Comparison of ENCODE assay signal across 24 cellular contexts in the genomic region with DNA sequence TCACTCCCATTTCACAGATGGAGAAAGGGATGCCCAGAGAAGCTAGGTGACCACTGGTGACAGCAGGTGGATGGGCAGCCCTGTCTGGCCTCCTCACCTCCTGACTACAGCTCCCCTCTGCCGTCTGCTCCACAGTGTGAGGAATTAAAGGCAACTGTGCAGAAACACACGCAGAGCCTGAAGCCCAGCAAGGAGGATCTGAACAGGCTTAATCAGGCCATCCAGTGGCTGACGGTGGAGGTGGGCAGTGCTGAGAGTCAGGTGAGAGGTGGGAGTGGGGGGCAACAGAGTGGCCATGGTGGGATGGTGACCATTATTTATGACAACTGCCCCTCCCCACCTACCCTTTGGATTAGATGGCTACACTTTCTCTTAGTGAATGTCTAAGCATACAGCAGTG. TPM values are rescaled to one million over a fixed set of nuclear protein-coding genes. Genes with fewer than 3 reads are reported as not detected.
"Had no signal": no experiment of that assay in that cellular context is flagged by ENCODE, and none has a peak within 500 bp of the region (broad histone marks: within the 10 kb centered on the region; RNA-seq: fewer than 3 reads in every experiment).

No MANE protein-coding gene starts in this region.

- H3K27ac ChIP-seq: SK-N-MC had no signal

- H3K27ac Mint-ChIP-seq: activated B cell treated with CpG ODN at 0.5 μM for 24 hours; activated CD4-positive, alpha-beta memory T cell treated with anti-CD3 and anti-CD28 coated beads, Interleukin-2, amount 10 ng/mL, durations not matched to agents 7 days and 5 days; activated CD4-positive, alpha-beta T cell treated with anti-CD3 and anti-CD28 coated beads for 36 hours; activated naive CD8-positive, alpha-beta T cell treated with anti-CD3 and anti-CD28 coated beads for 36 hours; T-cell had no signal

- DNase-seq: activated B cell treated with CpG ODN at 0.5 μM for 24 hours; activated CD4-positive, alpha-beta memory T cell treated with anti-CD3 and anti-CD28 coated beads, Interleukin-2, amount 10 ng/mL, durations not matched to agents 7 days and 5 days; activated CD4-positive, alpha-beta T cell treated with anti-CD3 and anti-CD28 coated beads for 36 hours; activated CD4-positive, alpha-beta T cell treated with anti-CD3 and anti-CD28 coated beads, Interleukin-2, amount 50 U/mL, for 1 hour; activated effector memory CD4-positive, alpha-beta T cell treated with anti-CD3 and anti-CD28 coated beads, Interleukin-2, amount 50 U/mL, for 16 hours; activated naive CD4-positive, alpha-beta T cell treated with Interleukin-2 at 50 U/mL for 16 hours; activated naive CD8-positive, alpha-beta T cell treated with anti-CD3 and anti-CD28 coated beads for 36 hours; activated T-cell treated with anti-CD3 and anti-CD28 coated beads, Interleukin-2, amount 50 U/mL, for 4 hours; central memory CD4-positive, alpha-beta T cell; KG1; NCI-H1048; NCI-H146; NCI-H187 treated with DMSO at 0.1 percent for 48 hours; NCI-H2081 treated with DMSO at 0.1 percent for 48 hours; NCI-H446; NCI-H524; RPMI8226; T-helper 2 cell; T1000 had no signal

- H3K4me3 ChIP-seq: SK-N-MC had no signal

- H3K36me3 Mint-ChIP-seq: activated naive CD8-positive, alpha-beta T cell treated with anti-CD3 and anti-CD28 coated beads for 36 hours; T-cell had no signal

- H3K4me3 Mint-ChIP-seq: activated B cell treated with CpG ODN at 0.5 μM for 24 hours; activated CD4-positive, alpha-beta memory T cell treated with anti-CD3 and anti-CD28 coated beads, Interleukin-2, amount 10 ng/mL, durations not matched to agents 7 days and 5 days; activated CD4-positive, alpha-beta T cell treated with anti-CD3 and anti-CD28 coated beads for 36 hours; activated naive CD8-positive, alpha-beta T cell treated with anti-CD3 and anti-CD28 coated beads for 36 hours; activated T-cell treated with anti-CD3 and anti-CD28 coated beads, Interleukin-2, amount 50 U/mL, for 4 hours; T-cell had no signal

- ATAC-seq: activated CD4-positive, alpha-beta T cell treated with anti-CD3 and anti-CD28 coated beads for 36 hours; activated T-cell treated with anti-CD3 and anti-CD28 coated beads, Interleukin-2, amount 50 U/mL, for 4 hours; Right ventricle myocardium inferior; T-cell had no signal

- H3K9me3 Mint-ChIP-seq: activated B cell treated with CpG ODN at 0.5 μM for 24 hours; activated CD4-positive, alpha-beta memory T cell treated with anti-CD3 and anti-CD28 coated beads, Interleukin-2, amount 10 ng/mL, durations not matched to agents 7 days and 5 days; activated naive CD8-positive, alpha-beta T cell treated with anti-CD3 and anti-CD28 coated beads for 36 hours; activated T-cell treated with anti-CD3 and anti-CD28 coated beads, Interleukin-2, amount 50 U/mL, for 4 hours; T-cell had no signal

- FAIRE-seq: TTC549 had no signal

RNA-seq across cellular contexts. Expression of gene KRT86, which starts 1.2 kb away (rescaled TPM):
- total RNA-seq: activated B cell treated with CpG ODN at 0.5 μM for 24 hours; activated CD4-positive, alpha-beta T cell treated with anti-CD3 and anti-CD28 coated beads for 36 hours; activated naive CD8-positive, alpha-beta T cell treated with anti-CD3 and anti-CD28 coated beads for 36 hours; activated T-cell treated with anti-CD3 and anti-CD28 coated beads, Interleukin-2, amount 50 U/mL, for 4 hours; Right ventricle myocardium inferior had no signal

RNA-seq across cellular contexts. Expression of gene KRT81, which starts 15.6 kb away (rescaled TPM):
- total RNA-seq: activated B cell treated with CpG ODN at 0.5 μM for 24 hours; activated CD4-positive, alpha-beta memory T cell treated with anti-CD3 and anti-CD28 coated beads, Interleukin-2, amount 10 ng/mL, durations not matched to agents 7 days and 5 days; activated CD4-positive, alpha-beta T cell treated with anti-CD3 and anti-CD28 coated beads for 36 hours; activated naive CD8-positive, alpha-beta T cell treated with anti-CD3 and anti-CD28 coated beads for 36 hours; Right ventricle myocardium inferior had no signal

RNA-seq across cellular contexts. Expression of gene KRT7, which starts 42.6 kb away (rescaled TPM):
- total RNA-seq: Right ventricle myocardium inferior had no signal

RNA-seq across cellular contexts. Expression of gene KRT83, which starts 45.5 kb away (rescaled TPM):
- total RNA-seq: activated B cell treated with CpG ODN at 0.5 μM for 24 hours; activated CD4-positive, alpha-beta memory T cell treated with anti-CD3 and anti-CD28 coated beads, Interleukin-2, amount 10 ng/mL, durations not matched to agents 7 days and 5 days; activated CD4-positive, alpha-beta T cell treated with anti-CD3 and anti-CD28 coated beads for 36 hours; activated naive CD8-positive, alpha-beta T cell treated with anti-CD3 and anti-CD28 coated beads for 36 hours; activated T-cell treated with anti-CD3 and anti-CD28 coated beads, Interleukin-2, amount 50 U/mL, for 4 hours; LHCN-M2; Right ventricle myocardium inferior; T-cell had no signal
